ENCODE assay signal across 8 cellular contexts in genomic region chr5:55600536-55601208, GRCh38.
DNase-seq lines count a peak whose midpoint lies in the region; ATAC-seq and TF ChIP-seq lines count a peak whose summit lies in the region.

No MANE protein-coding gene starts in this region.

- no peaks in the 10 kb centered on the region for H4K20me1 ChIP-seq in DND-41 (ENCODE audit: insufficient read depth, low read length)

- H3K4me1 ChIP-seq in DND-41 (ENCODE audit: insufficient read depth, low read length) = peaks cover 30% of the 10 kb centered on the region
- peaks cover 14 to 19% of the 10 kb centered on the region in 2 donors for H3K4me1 ChIP-seq in breast epithelium
- peaks cover 34% of the 10 kb centered on the region for H3K4me1 ChIP-seq in mucosa of stomach (ENCODE audit: control insufficient read depth, insufficient read depth, low read length)

- TF ChIP-seq CTCF in DND-41 (IDR thresholded peaks at IDR 0.05; ENCODE audit: borderline replicate concordance, extremely low read depth, low read length, poor library complexity, severe bottlenecking) = no peak
- no peak for TF ChIP-seq CTCF in breast epithelium (IDR thresholded peaks at IDR 0.05)

- ATAC-seq in DND-41 (ENCODE audit: insufficient read depth, low read depth) (peak; percentile 86), GM19023 (IDR thresholded peaks at IDR 0.05; ENCODE audit: unreplicated experiment) (no peak), HG03354 (IDR thresholded peaks at IDR 0.05; ENCODE audit: poor library complexity, severe bottlenecking, unreplicated experiment) (no peak)

- H3K27me3 ChIP-seq in DND-41 (ENCODE audit: insufficient read depth, low read length, poor library complexity) (no peaks in the 10 kb centered on the region), breast epithelium (no peaks in the 10 kb centered on the region), mucosa of stomach (ENCODE audit: control insufficient read depth, insufficient read depth, low read length) (no peaks in the 10 kb centered on the region)

- peak overlapping the region; percentile 71 for H3K27ac ChIP-seq in DND-41 (ENCODE audit: low read length)
- H3K27ac ChIP-seq in breast epithelium = peak overlapping the region; percentile 93 to 95

- H3K79me2 ChIP-seq in DND-41 (ENCODE audit: insufficient read depth, low read length) = no peaks in the 10 kb centered on the region

- intact Hi-C loops in breast epithelium (cut with DNase I; ENCODE audit: low total_unique reads) = no loop called here

- TF ChIP-seq POLR2A in breast epithelium (IDR thresholded peaks at IDR 0.05) = no peak

- peak overlapping the region; percentile 60 for H2AFZ ChIP-seq in DND-41 (ENCODE audit: low read depth, low read length)

- H3K4me3 ChIP-seq in DND-41 (ENCODE audit: low read depth in 1 of 2, low read length in 2 of 2) (peak overlapping the region in 1 of 2 experiments; percentile 25; a peak in 1 of 4 replicates), breast epithelium (peak overlapping the region in 2 of 3 donors; percentile 0 to 32), mucosa of stomach (ENCODE audit: low read length) (no peak overlapping the region)

- no peaks in the 10 kb centered on the region for H3K36me3 ChIP-seq in DND-41 (ENCODE audit: insufficient read depth, low read length)
- no peaks in the 10 kb centered on the region for H3K36me3 ChIP-seq in breast epithelium
- no peaks in the 10 kb centered on the region for H3K36me3 ChIP-seq in mucosa of stomach (ENCODE audit: control insufficient read depth, insufficient read depth, low read length)

- H3K9me3 ChIP-seq in DND-41 (ENCODE audit: insufficient read depth, low read length, severe bottlenecking) (no peaks in the 10 kb centered on the region), breast epithelium (no peaks in the 10 kb centered on the region), mucosa of stomach (ENCODE audit: control insufficient read depth, low read length) (no peaks in the 10 kb centered on the region)

- H3K9ac ChIP-seq in DND-41 (ENCODE audit: low read depth, low read length) = peak overlapping the region; percentile 26
- H3K9ac ChIP-seq in mucosa of stomach (ENCODE audit: low read length) = peak overlapping the region; percentile 33

- peak overlapping the region; percentile 53 for H3K4me2 ChIP-seq in DND-41 (ENCODE audit: insufficient read depth, low read length)

- peak; percentile 46 for DNase-seq in DND-41
- peak; percentile 37 for DNase-seq in LHCN-M2 (ENCODE audit: low read depth)
- DNase-seq in breast epithelium (ENCODE audit: low spot score in 2 of 2) = no peak
- no peak for DNase-seq in occipital lobe (lab: John Stamatoyannopoulos, UW)
- DNase-seq in COLO668 (lab: John Stamatoyannopoulos, UW; ENCODE audit: unreplicated experiment) = no peak

Comparison
In these comparisons a context has a peak if more than half of its experiments do, and no peak if none do; other contexts are left out.
1. DNase-seq: peak in DND-41 (single experiment) and LHCN-M2 (single experiment); none in breast epithelium (0 of 2), occipital lobe (single experiment) and COLO668 (single experiment).